ENCODE assay signal across 13 cellular contexts in genomic region chr12:50614167-50614762, GRCh38.
A peak's percentile ranks its signal among the peaks of the same experiment; 100 is the strongest.
DNase-seq lines count a peak whose midpoint lies in the region; ATAC-seq, FAIRE-seq and TF ChIP-seq lines count a peak whose summit lies in the region.
"Had no signal": no experiment of that assay in that cellular context is flagged by ENCODE, and none has a peak within 500 bp of the region (broad histone marks: within the 10 kb centered on the region; RNA-seq: fewer than 3 reads in every experiment).

No MANE protein-coding gene starts in this region.

- H3K27ac ChIP-seq in SJSA1 (peak overlapping the region; percentile 36), esophagus squamous epithelium (peak overlapping the region; percentile 3 to 82 (median 72)), trophoblast cell (ENCODE audit: low read depth, low read length) (peak overlapping the region; percentile 75), transverse colon (peak overlapping the region in 1 of 4 donors; percentile 14)
- H3K27ac ChIP-seq: KMS-11, stomach had no signal

- TF ChIP-seq CTCF in esophagus squamous epithelium (IDR thresholded peaks at IDR 0.05), result no peak
- no peak for TF ChIP-seq CTCF in transverse colon (IDR thresholded peaks at IDR 0.05)

- H3K9ac ChIP-seq in trophoblast cell (ENCODE audit: low read length), result no peak overlapping the region
- H3K9ac ChIP-seq: KMS-11 had no signal

- H3K14ac ChIP-seq in trophoblast cell (ENCODE audit: low read length), result peak overlapping the region; percentile 80

- H3K4me3 ChIP-seq in SJSA1, result no peak overlapping the region
- H3K4me3 ChIP-seq in esophagus squamous epithelium, result no peak overlapping the region
- H3K4me3 ChIP-seq in trophoblast cell (ENCODE audit: low read depth, low read length), result no peak overlapping the region
- H3K4me3 ChIP-seq in transverse colon, result no peak overlapping the region
- H3K4me3 ChIP-seq: stomach had no signal

- in situ Hi-C loops in transverse colon (cut with MboI; ENCODE audit: low pct_ligation_motif_present in 1 of 4, low pct_unique_long_range_greater_than_20kb in 1 of 4, low sequenced_read_pairs in 3 of 4), result no loop called here

- 28 to 41% methylated on average over 4 of the region's 4 CpGs for WGBS in esophagus squamous epithelium, 2 donors
- no CpG with 5 or more reads among the region's 4 CpGs for WGBS in trophoblast cell (ENCODE audit: extremely low coverage, insufficient coverage, insufficient read length)
- 76 to 86% methylated on average over 4 of the region's 4 CpGs for WGBS in transverse colon (ENCODE audit: low coverage in 1 of 2), 2 donors

- DNase-seq in H54 (ENCODE audit: insufficient read length, low spot score) (no peak), SJSA1 (ENCODE audit: low read depth in 1 of 2, low spot score in 2 of 2) (peak in 1 of 2 experiments; percentile 52), esophagus squamous epithelium (lab: John Stamatoyannopoulos, UW) (no peak), trophoblast cell (peak in 1 of 2 donors; percentile 51), UCSD-AML1 (lab: John Stamatoyannopoulos, UW; ENCODE audit: unreplicated experiment) (no peak), transverse colon (no peak)
- no peak for DNase-seq in activated CD4-positive, alpha-beta T cell treated with anti-CD3 and anti-CD28 coated beads, Interleukin-2, amount 50 U/mL, for 4 hours
- DNase-seq: activated naive CD4-positive, alpha-beta T cell treated with anti-CD3 and anti-CD28 coated beads, Interleukin-2, amount 10 ng/mL, durations not matched to agents 7 days and 5 days; effector CD8-positive, alpha-beta T cell; NCI-H2227 treated with DMSO at 0.1 percent for 48 hours; stomach had no signal

- no peak overlapping the region for H2AFZ ChIP-seq in trophoblast cell (ENCODE audit: insufficient read depth, low read length, poor library complexity)

- H3K18ac ChIP-seq in trophoblast cell (ENCODE audit: low read length), result peak overlapping the region; percentile 49

- H4K91ac ChIP-seq in trophoblast cell (ENCODE audit: low read depth, low read length), result peak overlapping the region; percentile 22

- TF ChIP-seq POLR2A in H54 (IDR thresholded peaks at IDR 0.05; ENCODE audit: low read depth, low read length) (no peak), esophagus squamous epithelium (IDR thresholded peaks at IDR 0.05) (no peak), transverse colon (IDR thresholded peaks at IDR 0.05) (no peak)

- no peak overlapping the region for H2AK5ac ChIP-seq in trophoblast cell (ENCODE audit: low read length)

- no peak for ATAC-seq in GM19467 (IDR thresholded peaks at IDR 0.05; ENCODE audit: unreplicated experiment)

- H3K36me3 ChIP-seq in SJSA1 (no peaks in the 10 kb centered on the region; the same call in 1 of the 2 replicates), esophagus squamous epithelium (peaks cover 0 to 5% (median 0%) of the 10 kb centered on the region in 3 donors), trophoblast cell (ENCODE audit: control insufficient read depth in 1 of 2, insufficient read depth in 2 of 2, low read length in 2 of 2) (no peaks in the 10 kb centered on the region), transverse colon (no peaks in the 10 kb centered on the region)
- H3K36me3 ChIP-seq: stomach had no signal

- FAIRE-seq in H54 (lab: Jason Lieb, UNC), result peak; percentile 72

- H3K9me3 ChIP-seq in SJSA1 (replicated peaks), result no peaks in the 10 kb centered on the region
- no peaks in the 10 kb centered on the region for H3K9me3 ChIP-seq in esophagus squamous epithelium
- H3K9me3 ChIP-seq in trophoblast cell (ENCODE audit: insufficient read depth, low read depth, low read length), result no peaks in the 10 kb centered on the region
- no peaks in the 10 kb centered on the region for H3K9me3 ChIP-seq in transverse colon
- H3K9me3 ChIP-seq: stomach had no signal

- peak overlapping the region; percentile 80 for H2BK12ac ChIP-seq in trophoblast cell (ENCODE audit: low read length)

- no peaks in the 10 kb centered on the region for H3K27me3 ChIP-seq in SJSA1 (replicated peaks)
- H3K27me3 ChIP-seq in esophagus squamous epithelium, result no peaks in the 10 kb centered on the region
- no peaks in the 10 kb centered on the region for H3K27me3 ChIP-seq in trophoblast cell (ENCODE audit: insufficient read depth, low read length)
- no peaks in the 10 kb centered on the region for H3K27me3 ChIP-seq in transverse colon
- H3K27me3 ChIP-seq: stomach had no signal

- no peak overlapping the region for H4K8ac ChIP-seq in trophoblast cell (ENCODE audit: low read depth, low read length)

- H3K4ac ChIP-seq in trophoblast cell (ENCODE audit: low read depth, low read length), result peak overlapping the region; percentile 13

- TF ChIP-seq EP300 in transverse colon (IDR thresholded peaks at IDR 0.05; ENCODE audit: low read depth), result no peak

- H3K4me1 ChIP-seq in SJSA1 (replicated peaks), result peaks cover 67% of the 10 kb centered on the region
- peaks cover 29 to 84% (median 35%) of the 10 kb centered on the region in 3 donors for H3K4me1 ChIP-seq in esophagus squamous epithelium
- H3K4me1 ChIP-seq in trophoblast cell (ENCODE audit: control insufficient read depth in 1 of 2, insufficient read depth in 2 of 2, low read length in 2 of 2), result peaks cover 23 to 33% of the 10 kb centered on the region in 2 experiments
- peaks cover 0 to 26% (median 19%) of the 10 kb centered on the region in 4 donors for H3K4me1 ChIP-seq in transverse colon

- peak overlapping the region; percentile 79 for H2BK5ac ChIP-seq in trophoblast cell (ENCODE audit: low read depth, low read length, poor library complexity)

- peaks cover 7% of the 10 kb centered on the region for H3K79me2 ChIP-seq in trophoblast cell (ENCODE audit: control insufficient read depth, insufficient read depth, low read length, poor library complexity)

- H3K4me2 ChIP-seq in trophoblast cell (ENCODE audit: low read length), result no peak overlapping the region
- H3K4me2 ChIP-seq: KMS-11 had no signal

- peak overlapping the region; percentile 81 for H2BK120ac ChIP-seq in trophoblast cell (ENCODE audit: insufficient read depth, low read length, poor library complexity)

- peaks cover 38% of the 10 kb centered on the region for H3K79me1 ChIP-seq in trophoblast cell (ENCODE audit: low read length)

- intact Hi-C loops in esophagus squamous epithelium (cut with DNase I), result no loop called here
- intact Hi-C loops in transverse colon (cut with DNase I; ENCODE audit: low total_unique reads), result no loop called here

- no peak overlapping the region for H4K12ac ChIP-seq in trophoblast cell (ENCODE audit: low read depth, low read length)

- no peak overlapping the region for H3K23ac ChIP-seq in trophoblast cell (ENCODE audit: low read length)
